ENCODE assay signal across 1 cellular context in genomic region chr12:109713187-109713984, GRCh38.
TF ChIP-seq lines count a peak whose summit lies in the region.

TSS of gene FAM222A (plus strand) at chr12:109713825. CDS start at chr12:109744147, 30,322 bp downstream.

TF ChIP-seq in HepG2, 621 proteins besides CTCF, POLR2A, EP300 and RAD21 (continued from another document and continues in another):
- no peak for TF ChIP-seq ZNF407 (CRISPR knock-in tag; IDR thresholded peaks at IDR 0.05; ENCODE audit: not compliant biosample characterization)
- no peak for TF ChIP-seq JUNB (CRISPR knock-in tag; IDR thresholded peaks at IDR 0.05; ENCODE audit: borderline replicate concordance)
- TF ChIP-seq SRSF4 (IDR thresholded peaks at IDR 0.05; ENCODE audit: low read depth, low read length, poor library complexity, severe bottlenecking) = no peak
- TF ChIP-seq NPAS2 (CRISPR knock-in tag; IDR thresholded peaks at IDR 0.05; ENCODE audit: borderline replicate concordance) = no peak
- no peak for TF ChIP-seq ZNF33A (CRISPR knock-in tag; IDR thresholded peaks at IDR 0.05; ENCODE audit: borderline replicate concordance)
- TF ChIP-seq ZFP1 (CRISPR knock-in tag; IDR thresholded peaks at IDR 0.05) = no peak
- TF ChIP-seq ARID5B (CRISPR knock-in tag; IDR thresholded peaks at IDR 0.05) = 0 out of 2 replicates have a peak, but pooled peaks have one; percentile 47
- TF ChIP-seq ZNF12 (CRISPR knock-in tag; IDR thresholded peaks at IDR 0.05) = no peak
- TF ChIP-seq ZNF124 (CRISPR knock-in tag; IDR thresholded peaks at IDR 0.05) = peak; percentile 74; the same call in 1 of the 2 replicates
- no peak for TF ChIP-seq KLF15 (CRISPR knock-in tag; IDR thresholded peaks at IDR 0.05; ENCODE audit: borderline replicate concordance)
- TF ChIP-seq KLF9 (CRISPR knock-in tag; IDR thresholded peaks at IDR 0.05; ENCODE audit: low read depth) = no peak
- TF ChIP-seq GLI4 (CRISPR knock-in tag; IDR thresholded peaks at IDR 0.05; ENCODE audit: borderline replicate concordance) = no peak
- TF ChIP-seq ZNF83 (CRISPR knock-in tag; IDR thresholded peaks at IDR 0.05; ENCODE audit: borderline replicate concordance) = no peak
- no peak for TF ChIP-seq ZNF552 (CRISPR knock-in tag; IDR thresholded peaks at IDR 0.05; ENCODE audit: borderline replicate concordance)
- TF ChIP-seq MIER3 (CRISPR knock-in tag; IDR thresholded peaks at IDR 0.05; ENCODE audit: borderline replicate concordance) = peak; percentile 58; the same call in 1 of the 2 replicates
- TF ChIP-seq ZNF766 (CRISPR knock-in tag; IDR thresholded peaks at IDR 0.05; ENCODE audit: borderline replicate concordance) = 0 out of 2 replicates have a peak, but pooled peaks have one; percentile 12
- no peak for TF ChIP-seq ZNF576 (CRISPR knock-in tag; IDR thresholded peaks at IDR 0.05)
- no peak for TF ChIP-seq ZSCAN20 (CRISPR knock-in tag; IDR thresholded peaks at IDR 0.05; ENCODE audit: borderline replicate concordance)
- no peak for TF ChIP-seq FOXA3 (CRISPR knock-in tag; IDR thresholded peaks at IDR 0.05)
- TF ChIP-seq ETV5 (CRISPR knock-in tag; IDR thresholded peaks at IDR 0.05; ENCODE audit: borderline replicate concordance) = peak; percentile 43; the same call in 1 of the 2 replicates
- no peak for TF ChIP-seq NFE2L2 (IDR thresholded peaks at IDR 0.05; ENCODE audit: low read length)
- no peak for TF ChIP-seq SYNCRIP (IDR thresholded peaks at IDR 0.05; ENCODE audit: insufficient read depth, low read depth, low read length)
- TF ChIP-seq ERF (CRISPR knock-in tag; IDR thresholded peaks at IDR 0.05) = peak; percentile 65; the same call in 1 of the 2 replicates
- no peak; the same call in 1 of the 2 replicates for TF ChIP-seq E2F2 (CRISPR knock-in tag; IDR thresholded peaks at IDR 0.05; ENCODE audit: borderline replicate concordance)
- TF ChIP-seq ZMYM3 (CRISPR knock-in tag; IDR thresholded peaks at IDR 0.05) = no peak
- peak; percentile 62; the same call in 1 of the 2 replicates for TF ChIP-seq NR2C2 (CRISPR knock-in tag; IDR thresholded peaks at IDR 0.05; ENCODE audit: borderline replicate concordance)
- TF ChIP-seq THAP7 (CRISPR knock-in tag; IDR thresholded peaks at IDR 0.05) = no peak
- TF ChIP-seq ZFP37 (CRISPR knock-in tag; IDR thresholded peaks at IDR 0.05; ENCODE audit: borderline replicate concordance) = no peak
- TF ChIP-seq CC2D1A (CRISPR knock-in tag; IDR thresholded peaks at IDR 0.05) = no peak
- TF ChIP-seq SNAPC5 (CRISPR knock-in tag; IDR thresholded peaks at IDR 0.05; ENCODE audit: borderline replicate concordance) = no peak
- TF ChIP-seq ZNF256 (CRISPR knock-in tag; conservative IDR thresholded peaks at IDR 0.05) = no peak
- no peak for TF ChIP-seq IKZF4 (CRISPR knock-in tag; IDR thresholded peaks at IDR 0.05; ENCODE audit: borderline replicate concordance, low read depth, not compliant biosample characterization)
- no peak; the same call in 1 of the 2 replicates for TF ChIP-seq ZNF430 (CRISPR knock-in tag; IDR thresholded peaks at IDR 0.05)
- TF ChIP-seq ZNF512B (CRISPR knock-in tag; IDR thresholded peaks at IDR 0.05; ENCODE audit: borderline replicate concordance) = no peak
- no peak for TF ChIP-seq HNRNPH1 (optimal IDR thresholded peaks at IDR 0.05; ENCODE audit: low read depth, low read length)
